In genomic region chr2:47783491-47784330, GRCh38 we compare ENCODE assay signal across 8 cellular contexts. TPM values are rescaled to one million over a fixed set of nuclear protein-coding genes. Genes with fewer than 3 reads are reported as not detected.
A peak's percentile ranks its signal among the peaks of the same experiment; 100 is the strongest.
DNase-seq lines count a peak whose midpoint lies in the region; ATAC-seq and TF ChIP-seq lines count a peak whose summit lies in the region.

No MANE protein-coding gene starts in this region.

- DNase-seq in Daoy (ENCODE audit: low read depth) = peak; percentile 77
- peak; percentile 89 for DNase-seq in GM23338 (ENCODE audit: low spot score)
- peak; percentile 63 to 75 for DNase-seq in Kasumi-1 (lab: John Stamatoyannopoulos, UW)
- peak; percentile 70 for DNase-seq in SK-MEL-5 (ENCODE audit: low read depth, low spot score)
- DNase-seq in activated naive CD4-positive, alpha-beta T cell treated with anti-CD3 and anti-CD28 coated beads for 36 hours = peak; percentile 73
- peak; percentile 85 for DNase-seq in germinal center (ENCODE audit: low spot score)
- peak; percentile 95 for DNase-seq in osteoblast (ENCODE audit: insufficient read length, low spot score, missing footprints)
- DNase-seq in testis = peak; percentile 89

- no peak for TF ChIP-seq POLR2A in testis (IDR thresholded peaks at IDR 0.05)

- peaks cover 25% of the 10 kb centered on the region for H3K36me3 Mint-ChIP-seq in GM23338 (ENCODE audit: low read depth)
- H3K36me3 Mint-ChIP-seq in activated naive CD4-positive, alpha-beta T cell treated with anti-CD3 and anti-CD28 coated beads for 36 hours (ENCODE audit: low read depth) = peaks cover 16% of the 10 kb centered on the region

- H3K27me3 ChIP-seq in GM23338 (ENCODE audit: insufficient read depth) (no peaks in the 10 kb centered on the region), osteoblast (ENCODE audit: insufficient read depth, low read length) (no peaks in the 10 kb centered on the region), testis (no peaks in the 10 kb centered on the region)

- peak overlapping the region; percentile 98 for H3K27ac Mint-ChIP-seq in GM23338
- H3K27ac Mint-ChIP-seq in activated naive CD4-positive, alpha-beta T cell treated with anti-CD3 and anti-CD28 coated beads for 36 hours = peak overlapping the region; percentile 84

- H3K4me3 Mint-ChIP-seq in GM23338 = peak overlapping the region; percentile 94
- H3K4me3 Mint-ChIP-seq in activated naive CD4-positive, alpha-beta T cell treated with anti-CD3 and anti-CD28 coated beads for 36 hours = peak overlapping the region; percentile 91

- H3K4me2 ChIP-seq in GM23338 (peak overlapping the region; percentile 99), osteoblast (ENCODE audit: insufficient read depth, low read length) (peak overlapping the region; percentile 95)

- H3K9me3 ChIP-seq in osteoblast (ENCODE audit: low read depth, low read length) = no peaks in the 10 kb centered on the region
- no peaks in the 10 kb centered on the region for H3K9me3 ChIP-seq in testis

- H3K9me2 ChIP-seq in GM23338 (ENCODE audit: insufficient read depth) = no peaks in the 10 kb centered on the region

- peak; percentile 61 for ATAC-seq in GM23338

- no peaks in the 10 kb centered on the region; the same call in 1 of the 2 replicates for H3F3A ChIP-seq in GM23338 (replicated peaks; ENCODE audit: low read depth)

- H4K20me1 ChIP-seq in GM23338 (replicated peaks; ENCODE audit: insufficient read depth) (peaks cover 42% of the 10 kb centered on the region), osteoblast (ENCODE audit: insufficient read depth, low read length) (peaks cover 18% of the 10 kb centered on the region)

- no peaks in the 10 kb centered on the region; the same call in 2 of the 3 replicates for H3K9me3 Mint-ChIP-seq in GM23338
- H3K9me3 Mint-ChIP-seq in activated naive CD4-positive, alpha-beta T cell treated with anti-CD3 and anti-CD28 coated beads for 36 hours = no peaks in the 10 kb centered on the region

- in situ Hi-C loops in SK-MEL-5 (cut with HindIII; ENCODE audit: low pct_unique_long_range_greater_than_20kb, low sequenced_read_pairs) = no loop called here

- H2AFZ ChIP-seq in GM23338 = peak overlapping the region; percentile 77; the same call in 1 of the 2 replicates
- no peak overlapping the region for H2AFZ ChIP-seq in osteoblast (ENCODE audit: low read length)

- WGBS in testis, 2 donors = 1% methylated on average over 28 to 65 of the region's 71 CpGs

- H3K27me3 Mint-ChIP-seq in GM23338 (ENCODE audit: insufficient read depth, low read depth, poor library complexity) = peaks cover 11% of the 10 kb centered on the region
- no peaks in the 10 kb centered on the region for H3K27me3 Mint-ChIP-seq in activated naive CD4-positive, alpha-beta T cell treated with anti-CD3 and anti-CD28 coated beads for 36 hours (ENCODE audit: low read depth)

- H3K4me1 Mint-ChIP-seq in GM23338 = peaks cover 10% of the 10 kb centered on the region
- H3K4me1 Mint-ChIP-seq in activated naive CD4-positive, alpha-beta T cell treated with anti-CD3 and anti-CD28 coated beads for 36 hours (ENCODE audit: low read depth) = peaks cover 32% of the 10 kb centered on the region

- H3K27ac ChIP-seq in GM23338 (ENCODE audit: low read depth) (peak overlapping the region; percentile 99), osteoblast (ENCODE audit: low read depth, low read length) (peak overlapping the region; percentile 86), testis (peak overlapping the region; percentile 92 to 99)

- H3K79me2 ChIP-seq in GM23338 (replicated peaks; ENCODE audit: insufficient read depth) = peaks cover 49% of the 10 kb centered on the region
- peaks cover 42% of the 10 kb centered on the region for H3K79me2 ChIP-seq in osteoblast (ENCODE audit: insufficient read depth, low read length)

- CTCF ChIA-PET in activated naive CD4-positive, alpha-beta T cell treated with anti-CD3 and anti-CD28 coated beads for 36 hours (lab: Charles Lee) = interaction anchor here (0.5 kb wide), 1 partner anchor 74 kb away, joined by 3 read pairs; no protein-coding TSS in a partner anchor

- H3K4me1 ChIP-seq in GM23338 (ENCODE audit: insufficient read depth) (peaks cover 14% of the 10 kb centered on the region), osteoblast (ENCODE audit: insufficient read depth, low read length) (peaks cover 7% of the 10 kb centered on the region), testis (peaks cover 30% of the 10 kb centered on the region)

- H3K4me3 ChIP-seq in GM23338 (peak overlapping the region; percentile 98), osteoblast (ENCODE audit: insufficient read depth, low read length) (peak overlapping the region; percentile 93), testis (peak overlapping the region; percentile 89 to 99)

- H3K36me3 ChIP-seq in GM23338 (ENCODE audit: insufficient read depth) (no peaks in the 10 kb centered on the region), osteoblast (ENCODE audit: insufficient read depth, low read length) (no peaks in the 10 kb centered on the region), testis (ENCODE audit: low read depth, missing control alignments) (no peaks in the 10 kb centered on the region)

- intact Hi-C loops in activated naive CD4-positive, alpha-beta T cell treated with anti-CD3 and anti-CD28 coated beads for 36 hours (cut with micrococcal nuclease) = loop anchor here (1.0 to 10.0 kb wide), 7 partner anchors 19 to 637 kb away; partner anchors contain the start of genes FBXO11 and MSH2
- intact Hi-C loops in testis (cut with DNase I; ENCODE audit: low total_unique reads) = no loop called here

- TF ChIP-seq CTCF in GM23338 (conservative IDR thresholded peaks at IDR 0.05; ENCODE audit: low read depth in 2 of 2) (peak in 1 of 2 experiments; percentile 35; a peak in 2 of 4 replicates), osteoblast (IDR thresholded peaks at IDR 0.05; ENCODE audit: extremely low read depth, low read depth, low read length) (no peak), testis (IDR thresholded peaks at IDR 0.05) (no peak)

TF ChIP-seq in GM23338, 12 proteins besides CTCF, POLR2A, EP300 and RAD21:
- TF ChIP-seq POLR2AphosphoS5 (IDR thresholded peaks at IDR 0.05; ENCODE audit: low read depth) (peak; percentile 22; the same call in 1 of the 2 replicates), JUNB (IDR thresholded peaks at IDR 0.05; ENCODE audit: unreplicated experiment) (no peak)

RNA-seq across cellular contexts. Expression of gene MSH6, which starts 0.8 kb away (rescaled TPM):
- total RNA-seq in Daoy (2014; rRNA removed; shearing (Covaris generic)) = 101 and 115 TPM in 2 replicates
- total RNA-seq in GM23338 (2014; rRNA removed; shearing (Covaris generic)) = 205 and 311 TPM in 2 replicates
- 86.9 and 109 TPM in 2 replicates for polyA plus RNA-seq in GM23338 (2016; fragmentation: Nextera tagmentation; extraction: Ambion mirVana)
- 66.1 and 71.1 TPM in 2 replicates for total RNA-seq in SK-MEL-5 (2014; rRNA removed; shearing (Covaris generic))
- polyA plus RNA-seq in SK-MEL-5 (2015; cell fraction: cytosol; rRNA removed) = 39.5 and 49.7 TPM in 2 replicates
- polyA plus RNA-seq in SK-MEL-5 (2015; cell fraction: nucleus; rRNA removed) = 19.7 and 25.4 TPM in 2 replicates
- total RNA-seq in activated naive CD4-positive, alpha-beta T cell treated with anti-CD3 and anti-CD28 coated beads for 36 hours = 100 to 1,000 TPM; 127 to 128 TPM
- total RNA-seq in osteoblast = 29.2 and 35.8 TPM in 2 replicates
- total RNA-seq in testis = 100 to 1,000 TPM; 107 to 136 TPM
- polyA plus RNA-seq in testis (ENCODE audit: insufficient read depth, low read depth, low replicate concordance) = 84.9 TPM

Comparison
In these comparisons a context has a peak if more than half of its experiments do, and no peak if none do; other contexts are left out.
1. Peak in every context shown above with its lines: DNase-seq, ATAC-seq, H3K4me3 ChIP-seq and H3K27ac ChIP-seq.